In genomic region chr1:145858937-145859490, GRCh38 we compare ENCODE assay signal across 1 cellular context.
TF ChIP-seq lines count a peak whose summit lies in the region.

PIAS3 (minus strand) TSS chr1:145859081; CDS start chr1:145858990, 91 bp downstream.

TF ChIP-seq in GM23338, 12 proteins besides CTCF, POLR2A, EP300 and RAD21 (continued from another document):
- TF ChIP-seq ZNF462 (CRISPR knock-in tag; IDR thresholded peaks at IDR 0.05) = no peak
- TF ChIP-seq JUNB (IDR thresholded peaks at IDR 0.05; ENCODE audit: unreplicated experiment) = peak; percentile 90
- TF ChIP-seq NANOG (IDR thresholded peaks at IDR 0.05; ENCODE audit: borderline replicate concordance) = no peak
- no peak for TF ChIP-seq STAT1 (IDR thresholded peaks at IDR 0.05; ENCODE audit: unreplicated experiment)
- TF ChIP-seq REST (IDR thresholded peaks at IDR 0.05; ENCODE audit: unreplicated experiment) = no peak
- TF ChIP-seq POLR2AphosphoS5 (IDR thresholded peaks at IDR 0.05; ENCODE audit: low read depth) = peak; percentile 49
- no peak for TF ChIP-seq ETS1 (IDR thresholded peaks at IDR 0.05)
- TF ChIP-seq EZH2phosphoT487 (IDR thresholded peaks at IDR 0.05; ENCODE audit: unreplicated experiment) = no peak
- TF ChIP-seq CREB1 (CRISPR knock-in tag; IDR thresholded peaks at IDR 0.05; ENCODE audit: low read depth) = 0 out of 2 replicates have a peak, but pooled peaks have one; percentile 14
